27 cellular contexts compared by ENCODE assay signal in the genomic region with DNA sequence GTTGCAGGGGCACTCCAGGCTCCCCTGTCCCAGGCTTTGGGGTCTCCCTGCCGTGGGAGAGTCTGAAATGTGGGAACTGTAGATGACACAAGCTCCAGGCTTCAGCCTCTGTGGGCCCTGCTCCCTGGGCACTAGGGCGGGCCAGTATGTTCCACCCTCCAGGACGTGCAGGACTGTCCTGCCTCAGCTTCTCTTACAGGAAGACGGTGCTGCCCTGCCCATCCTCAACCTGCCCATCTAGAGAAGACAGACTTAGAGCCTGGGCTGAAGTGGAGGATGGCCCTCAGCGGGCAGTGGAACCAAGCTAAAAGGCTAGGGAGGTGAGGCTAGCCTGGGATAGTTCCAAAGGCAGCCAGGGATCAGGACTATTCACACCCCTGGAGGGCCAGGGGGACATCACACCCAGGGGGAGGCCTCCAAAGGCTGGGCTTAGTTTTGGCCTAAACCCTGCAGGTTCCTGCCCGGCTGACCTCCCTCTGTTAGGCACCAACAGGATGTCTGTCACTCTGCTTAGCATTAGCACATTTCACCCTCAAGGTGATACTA. TPM values are rescaled to one million over a fixed set of nuclear protein-coding genes. Genes with fewer than 3 reads are reported as not detected.
DNase-seq lines count a peak whose midpoint lies in the region; ATAC-seq and TF ChIP-seq lines count a peak whose summit lies in the region.
"Had no signal": no experiment of that assay in that cellular context is flagged by ENCODE, and none has a peak within 500 bp of the region (broad histone marks: within the 10 kb centered on the region; RNA-seq: fewer than 3 reads in every experiment).

No MANE protein-coding gene starts in this region.

- H3K14ac ChIP-seq in IMR-90 (replicated peaks; ENCODE audit: low read depth, low read length) = no peak overlapping the region

- peaks cover 3% of the 10 kb centered on the region; the same call in 1 of the 2 replicates for H4K20me1 ChIP-seq in IMR-90 (ENCODE audit: insufficient read depth, low read length)
- peaks cover 5% of the 10 kb centered on the region for H4K20me1 ChIP-seq in neural progenitor cell (ENCODE audit: low read depth)

- ATAC-seq in IMR-90 (ENCODE audit: low read depth) (no peak), GM21447 (IDR thresholded peaks at IDR 0.05; ENCODE audit: unreplicated experiment) (no peak), GM18502 (IDR thresholded peaks at IDR 0.05; ENCODE audit: poor library complexity, unreplicated experiment) (no peak)
- ATAC-seq: K562; stimulated activated effector memory CD8-positive, alpha-beta T cell treated with anti-CD3 and anti-CD28 coated beads, Interleukin-12 subunit alpha, Interleukin-12 subunit beta, amount 100 ng/mL, for 72 hours had no signal

- intact Hi-C loops in IMR-90 (cut with micrococcal nuclease) = no loop called here
- intact Hi-C loops in dendritic cell treated with granulocyte-macrophage colony-stimulating factor and Interleukin-4, amounts not matched to agents 40 ng/mL and 50 ng/mL, for 4 days (cut with micrococcal nuclease) = no loop called here

- POLR2A ChIA-PET in IMR-90 (lab: Charles Lee; ENCODE audit: unreplicated experiment) = interaction anchor here (1.2 kb wide), 1 partner anchor 20 kb away, joined by 3 read pairs; a partner anchor contains a TSS

- H3K9me3 ChIP-seq in IMR-90 (ENCODE audit: control insufficient read depth, insufficient read depth, low read length) = no peaks in the 10 kb centered on the region
- H3K9me3 ChIP-seq in neural progenitor cell (ENCODE audit: low read depth) = no peaks in the 10 kb centered on the region
- H3K9me3 ChIP-seq: ascending aorta, left lung, tibial nerve had no signal

- TF ChIP-seq POLR2A in IMR-90 (IDR thresholded peaks at IDR 0.05; ENCODE audit: low read depth, low read length) = no peak

- H3K4ac ChIP-seq in IMR-90 (ENCODE audit: low read depth, low read length) = no peak overlapping the region

- H3K4me1 ChIP-seq in IMR-90 (ENCODE audit: control insufficient read depth, insufficient read depth, low read length) = peaks cover 9% of the 10 kb centered on the region
- peaks cover 3% of the 10 kb centered on the region for H3K4me1 ChIP-seq in neural progenitor cell

- BruUV-seq in IMR-90 (replicated peaks; lab: Mats Ljungman, UMichigan) = no TSS peak

- H3K36me3 Mint-ChIP-seq in dendritic cell treated with granulocyte-macrophage colony-stimulating factor and Interleukin-4, amounts not matched to agents 40 ng/mL and 50 ng/mL, for 4 days (ENCODE audit: low read depth) = peaks cover 37% of the 10 kb centered on the region
- H3K36me3 Mint-ChIP-seq in neural progenitor cell = peaks cover 2% of the 10 kb centered on the region
- H3K36me3 Mint-ChIP-seq: activated naive CD8-positive, alpha-beta T cell had no signal

- CTCF ChIA-PET in IMR-90 (lab: Yijun Ruan, JAX) = interaction anchor here (0.9 kb wide), 1 partner anchor 61 kb away, joined by 3 read pairs; no protein-coding TSS in a partner anchor

- H3K27ac ChIP-seq in C4-2B (peak overlapping the region; percentile 6; the same call in 1 of the 2 replicates), IMR-90 (ENCODE audit: insufficient read depth, low read length) (no peak overlapping the region), neural progenitor cell (no peak overlapping the region)
- H3K27ac ChIP-seq: ascending aorta, coronary artery, left lung, tibial nerve had no signal

- H3K27me3 Mint-ChIP-seq in dendritic cell treated with granulocyte-macrophage colony-stimulating factor and Interleukin-4, amounts not matched to agents 40 ng/mL and 50 ng/mL, for 4 days = peaks cover 9% of the 10 kb centered on the region
- peaks cover 8% of the 10 kb centered on the region for H3K27me3 Mint-ChIP-seq in neural progenitor cell (ENCODE audit: insufficient read depth, low read depth)
- H3K27me3 Mint-ChIP-seq: activated CD4-positive, alpha-beta memory T cell treated with anti-CD3 and anti-CD28 coated beads for 36 hours; activated naive CD8-positive, alpha-beta T cell had no signal

- H2AK9ac ChIP-seq in IMR-90 (replicated peaks; ENCODE audit: low read depth, low read length, poor library complexity) = peak overlapping the region; percentile 70

- H3K36me3 ChIP-seq in IMR-90 (ENCODE audit: control insufficient read depth, insufficient read depth, low read length) (no peaks in the 10 kb centered on the region), neural progenitor cell (no peaks in the 10 kb centered on the region)
- H3K36me3 ChIP-seq: ascending aorta; BLaER1 treated with 17β-estradiol and CSF1 and Interleukin-3, amounts not matched to agents 10 nM and 100 nM; left lung; tibial nerve had no signal

- H3K4me3 ChIP-seq in IMR-90 (ENCODE audit: insufficient read depth, low read depth, low read length) = no peak overlapping the region
- H3K4me3 ChIP-seq in neural progenitor cell = no peak overlapping the region
- H3K4me3 ChIP-seq: ascending aorta; BLaER1 treated with 17β-estradiol and CSF1 and Interleukin-3, amounts not matched to agents 10 nM and 100 nM; coronary artery; K562; left lung; tibial nerve had no signal

- no peak for TF ChIP-seq RAD21 in IMR-90 (IDR thresholded peaks at IDR 0.05; ENCODE audit: low read length)

- no peak for DNase-seq in IMR-90
- no peak for DNase-seq in neural progenitor cell (ENCODE audit: low spot score)
- DNase-seq in activated CD4-positive, CD25-positive, alpha-beta regulatory T cell treated with anti-CD3 and anti-CD28 coated beads, Interleukin-2, amount 50 U/mL, for 72 hours = no peak
- no peak for DNase-seq in activated naive CD4-positive, alpha-beta T cell treated with anti-CD3 and anti-CD28 coated beads, Interleukin-2, amount 50 U/mL, for 16 hours
- DNase-seq: activated CD4-positive, alpha-beta memory T cell treated with anti-CD3 and anti-CD28 coated beads for 36 hours; activated CD4-positive, alpha-beta T cell treated with anti-CD3 and anti-CD28 coated beads for 1 hour; effector memory CD4-positive, alpha-beta T cell; GF-D8; GOT3; NCI-H1092 treated with DMSO at 0.1 percent for 48 hours; NCI-H187; NCI-H2171; NCI-H510A; nucleus accumbens had no signal

- no peak overlapping the region for H3K23ac ChIP-seq in IMR-90 (ENCODE audit: low read depth, low read length)

- dilution Hi-C loops in IMR-90 (cut with HindIII; ENCODE audit: low sequenced_read_pairs, unreplicated experiment) = no loop called here

- H3K4me2 ChIP-seq in IMR-90 (ENCODE audit: low read depth, low read length) = no peak overlapping the region
- H3K4me2 ChIP-seq in neural progenitor cell = no peak overlapping the region

- H3K79me2 ChIP-seq in neural progenitor cell (ENCODE audit: low read depth) = peaks cover 5% of the 10 kb centered on the region

- H2AFZ ChIP-seq in IMR-90 (replicated peaks; ENCODE audit: low read length, poor library complexity) = peak overlapping the region; percentile 39
- no peak overlapping the region for H2AFZ ChIP-seq in neural progenitor cell (replicated peaks)

- no CpG with 5 or more reads among the region's 6 CpGs for WGBS in IMR-90 (ENCODE audit: extremely low coverage in 2 of 2, insufficient read length in 1 of 2), 2 experiments

- no peak for TF ChIP-seq CTCF in C4-2B (conservative IDR thresholded peaks at IDR 0.05)
- no peak for TF ChIP-seq CTCF in IMR-90 (conservative IDR thresholded peaks at IDR 0.05; ENCODE audit: low read depth, low read length)
- no peak for TF ChIP-seq CTCF in neural progenitor cell (IDR thresholded peaks at IDR 0.05)

- peak overlapping the region; percentile 59; the same call in 1 of the 2 replicates for H2AK5ac ChIP-seq in IMR-90 (ENCODE audit: low read depth, low read length)

- peaks cover 37% of the 10 kb centered on the region for H3K4me1 Mint-ChIP-seq in dendritic cell treated with granulocyte-macrophage colony-stimulating factor and Interleukin-4, amounts not matched to agents 40 ng/mL and 50 ng/mL, for 4 days (ENCODE audit: low read depth)
- H3K4me1 Mint-ChIP-seq in neural progenitor cell = peaks cover 18% of the 10 kb centered on the region

- H2BK5ac ChIP-seq in IMR-90 (ENCODE audit: low read depth, low read length, poor library complexity, severe bottlenecking) = no peak overlapping the region

- no peaks in the 10 kb centered on the region for H3K27me3 ChIP-seq in IMR-90 (ENCODE audit: control insufficient read depth, insufficient read depth, low read length)
- no peaks in the 10 kb centered on the region for H3K27me3 ChIP-seq in neural progenitor cell
- H3K27me3 ChIP-seq: ascending aorta; BLaER1 treated with 17β-estradiol and CSF1 and Interleukin-3, amounts not matched to agents 10 nM and 100 nM; left lung had no signal

- H4K8ac ChIP-seq in IMR-90 (ENCODE audit: low read depth in 2 of 2, low read length in 2 of 2) = no peak overlapping the region

- H3K79me1 ChIP-seq in IMR-90 (ENCODE audit: low read depth in 1 of 2, low read length in 2 of 2) = peaks cover 0 to 23% of the 10 kb centered on the region in 2 experiments; a peak in 1 of 4 replicates

- in situ Hi-C loops in IMR-90 (cut with MboI; ENCODE audit: low sequenced_read_pairs) = no loop called here

- H4K5ac ChIP-seq in IMR-90 (ENCODE audit: low read depth, low read length) = no peak overlapping the region

- H3K9ac ChIP-seq in IMR-90 (ENCODE audit: low read depth, low read length) (no peak overlapping the region), neural progenitor cell (no peak overlapping the region)
- H3K9ac ChIP-seq: BLaER1 treated with 17β-estradiol and CSF1 and Interleukin-3, amounts not matched to agents 10 nM and 100 nM had no signal

- 0 out of 2 replicates have a peak, but pooled peaks cover 4% of the 10 kb centered on the region for H3K9me1 ChIP-seq in IMR-90 (ENCODE audit: insufficient read depth, low read length)

- no peak overlapping the region for H3K56ac ChIP-seq in IMR-90 (ENCODE audit: extremely low read depth, insufficient read depth, low read length)

- H4K91ac ChIP-seq in IMR-90 (ENCODE audit: insufficient read depth, low read depth, low read length) = no peak overlapping the region

- no peak overlapping the region for H2BK20ac ChIP-seq in IMR-90 (ENCODE audit: low read depth, low read length)

- H3K9me3 Mint-ChIP-seq in dendritic cell treated with granulocyte-macrophage colony-stimulating factor and Interleukin-4, amounts not matched to agents 40 ng/mL and 50 ng/mL, for 4 days = peaks cover 9% of the 10 kb centered on the region
- no peaks in the 10 kb centered on the region for H3K9me3 Mint-ChIP-seq in neural progenitor cell

- no peak overlapping the region for H2BK15ac ChIP-seq in IMR-90 (ENCODE audit: low read depth, low read length)

- H3K4me3 Mint-ChIP-seq in dendritic cell treated with granulocyte-macrophage colony-stimulating factor and Interleukin-4, amounts not matched to agents 40 ng/mL and 50 ng/mL, for 4 days = no peak overlapping the region
- no peak overlapping the region for H3K4me3 Mint-ChIP-seq in neural progenitor cell
- H3K4me3 Mint-ChIP-seq: activated CD4-positive, alpha-beta memory T cell treated with anti-CD3 and anti-CD28 coated beads for 36 hours; stimulated activated effector memory CD8-positive, alpha-beta T cell treated with anti-CD3 and anti-CD28 coated beads, Interleukin-12 subunit alpha, Interleukin-12 subunit beta, amount 100 ng/mL, for 72 hours had no signal

- H3F3A ChIP-seq in neural progenitor cell (ENCODE audit: low read depth) = peaks cover 11% of the 10 kb centered on the region

- H3K18ac ChIP-seq in IMR-90 (ENCODE audit: low read depth, low read length) = no peak overlapping the region

- no peak overlapping the region for H2BK120ac ChIP-seq in IMR-90 (ENCODE audit: low read depth, low read length)

- H3K27ac Mint-ChIP-seq in dendritic cell treated with granulocyte-macrophage colony-stimulating factor and Interleukin-4, amounts not matched to agents 40 ng/mL and 50 ng/mL, for 4 days = peak overlapping the region; percentile 92
- peak overlapping the region; percentile 69 for H3K27ac Mint-ChIP-seq in neural progenitor cell
- H3K27ac Mint-ChIP-seq: activated CD4-positive, alpha-beta memory T cell treated with anti-CD3 and anti-CD28 coated beads for 36 hours; activated naive CD8-positive, alpha-beta T cell; activated T-helper 1 cell treated with anti-CD3 and anti-CD28 coated beads, Interleukin-12 subunit alpha, Interleukin-12 subunit beta, Interleukin-2, Interleukin-4 antibody, amounts not matched to agents 30 ng/mL and 10 ng/mL and 1 ng/mL, durations not matched to agents 14 hours and 24 hours and 36 hours had no signal

RNA-seq across cellular contexts. Expression of a gene that starts 4.0 kb away (rescaled TPM):
- 38.7 and 44.4 TPM in 2 replicates for total RNA-seq in IMR-90 (2012; rRNA removed)
- polyA plus RNA-seq in IMR-90 (2012; rRNA removed) = 22.8 and 25.3 TPM in 2 replicates
- polyA plus RNA-seq in IMR-90 (2012; cell fraction: cytosol; rRNA removed) = 14.3 and 18.5 TPM in 2 replicates
- 19.5 and 31.2 TPM in 2 replicates for polyA plus RNA-seq in IMR-90 (2012; cell fraction: nucleus; rRNA removed; ENCODE audit: low replicate concordance)
- 53.6 and 80.6 TPM in 2 replicates for total RNA-seq in neural progenitor cell (ENCODE audit: low replicate concordance)

RNA-seq across cellular contexts. Expression of a gene that starts 20.4 kb away (rescaled TPM):
- total RNA-seq in IMR-90 (2012; rRNA removed) (9.0 and 9.4 TPM in 2 replicates), neural progenitor cell (ENCODE audit: low replicate concordance) (9.8 and 10.6 TPM in 2 replicates)
- 16.7 and 17.3 TPM in 2 replicates for polyA plus RNA-seq in IMR-90 (2012; rRNA removed)
- polyA plus RNA-seq in IMR-90 (2012; cell fraction: cytosol; rRNA removed) = 18.4 and 23.5 TPM in 2 replicates
- 14.2 and 18.0 TPM in 2 replicates for polyA plus RNA-seq in IMR-90 (2012; cell fraction: nucleus; rRNA removed; ENCODE audit: low replicate concordance)
